Comparison of ENCODE assay signal across 14 cellular contexts in the genomic region with DNA sequence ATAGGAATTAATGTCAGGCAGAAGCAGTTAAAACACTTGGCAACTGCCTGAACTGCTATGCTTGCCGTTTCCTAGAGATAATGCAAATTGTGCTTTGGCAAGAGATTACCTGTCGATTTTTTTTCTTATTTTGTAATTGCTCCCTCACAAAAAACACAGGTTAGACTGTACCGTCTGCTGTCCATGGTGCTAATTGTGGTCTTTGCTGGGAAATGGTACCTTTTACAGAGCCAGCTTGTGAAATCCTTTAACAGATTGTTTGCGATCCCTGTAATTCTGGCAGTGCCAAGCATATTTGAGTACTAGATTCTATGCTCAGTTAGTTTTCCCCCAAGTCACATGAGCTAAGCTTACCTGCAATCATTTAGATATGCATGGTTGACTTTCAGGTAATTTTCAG.
A peak's percentile ranks its signal among the peaks of the same experiment; 100 is the strongest.
DNase-seq lines count a peak whose midpoint lies in the region; ATAC-seq, FAIRE-seq and TF ChIP-seq lines count a peak whose summit lies in the region.
"Had no signal": no experiment of that assay in that cellular context is flagged by ENCODE, and none has a peak within 500 bp of the region (broad histone marks: within the 10 kb centered on the region; RNA-seq: fewer than 3 reads in every experiment).

No MANE protein-coding gene starts in this region.

- no peak for ATAC-seq in activated CD4-positive, alpha-beta T cell treated with anti-CD3 and anti-CD28 coated beads for 36 hours

- H3K9me3 ChIP-seq in breast epithelium (no peaks in the 10 kb centered on the region), endocrine pancreas (ENCODE audit: control insufficient read depth, low read length) (no peaks in the 10 kb centered on the region)
- H3K9me3 ChIP-seq: thyroid gland had no signal

- H3K4me1 ChIP-seq in breast epithelium, result no peaks in the 10 kb centered on the region
- H3K4me1 ChIP-seq in endocrine pancreas (ENCODE audit: control insufficient read depth, insufficient read depth, low read length), result peaks cover 17% of the 10 kb centered on the region
- H3K4me1 ChIP-seq: thyroid gland had no signal

- TF ChIP-seq CTCF in MCF 10A (IDR thresholded peaks at IDR 0.05; ENCODE audit: unreplicated experiment) (no peak), breast epithelium (IDR thresholded peaks at IDR 0.05) (no peak)

- no peak overlapping the region for H3K9ac ChIP-seq in endocrine pancreas (ENCODE audit: control insufficient read depth, insufficient read depth, low read length)

- H3K36me3 Mint-ChIP-seq in MCF 10A (ENCODE audit: insufficient read depth, unreplicated experiment), result no peaks in the 10 kb centered on the region
- no peaks in the 10 kb centered on the region for H3K36me3 Mint-ChIP-seq in activated CD4-positive, alpha-beta T cell treated with anti-CD3 and anti-CD28 coated beads for 36 hours (ENCODE audit: low read depth)

- intact Hi-C loops in MCF 10A (cut with micrococcal nuclease) (no loop called here), breast epithelium (cut with DNase I; ENCODE audit: low total_unique reads) (no loop called here)
- intact Hi-C loops in activated CD4-positive, alpha-beta T cell treated with anti-CD3 and anti-CD28 coated beads for 36 hours (cut with DNase I, micrococcal nuclease), result no loop called here

- H3K27me3 Mint-ChIP-seq in MCF 10A (ENCODE audit: insufficient read depth, unreplicated experiment), result peaks cover 7% of the 10 kb centered on the region
- no peaks in the 10 kb centered on the region for H3K27me3 Mint-ChIP-seq in activated CD4-positive, alpha-beta T cell treated with anti-CD3 and anti-CD28 coated beads for 36 hours

- no peak for FAIRE-seq in urothelium cell line (lab: Jason Lieb, UNC)

- H3K36me3 ChIP-seq in breast epithelium, result no peaks in the 10 kb centered on the region
- no peaks in the 10 kb centered on the region for H3K36me3 ChIP-seq in endocrine pancreas (ENCODE audit: control insufficient read depth, insufficient read depth, low read length)
- H3K36me3 ChIP-seq: thyroid gland had no signal

- POLR2A ChIA-PET in MCF 10A (lab: Yijun Ruan, JAX), result no interaction called here
- POLR2A ChIA-PET in activated CD4-positive, alpha-beta T cell treated with anti-CD3 and anti-CD28 coated beads for 36 hours (lab: Charles Lee), result no interaction called here

- H3K4me3 ChIP-seq in breast epithelium (no peak overlapping the region), endocrine pancreas (ENCODE audit: control insufficient read depth, insufficient read depth, low read length) (peak overlapping the region; percentile 66)
- H3K4me3 ChIP-seq: SK-N-MC, thyroid gland had no signal

- no peak overlapping the region for H3K27ac Mint-ChIP-seq in MCF 10A (ENCODE audit: low read depth, unreplicated experiment)
- H3K27ac Mint-ChIP-seq in activated CD4-positive, alpha-beta T cell treated with anti-CD3 and anti-CD28 coated beads for 36 hours, result no peak overlapping the region

- TF ChIP-seq POLR2A in breast epithelium (IDR thresholded peaks at IDR 0.05), result no peak

- BruUV-seq in MCF 10A (replicated peaks; lab: Mats Ljungman, UMichigan), result no TSS peak

- H3K9me3 Mint-ChIP-seq in MCF 10A (ENCODE audit: unreplicated experiment), result no peaks in the 10 kb centered on the region
- H3K9me3 Mint-ChIP-seq in activated CD4-positive, alpha-beta T cell treated with anti-CD3 and anti-CD28 coated beads for 36 hours (ENCODE audit: low read depth), result peaks cover 6% of the 10 kb centered on the region

- H3K4me3 Mint-ChIP-seq in MCF 10A (ENCODE audit: unreplicated experiment), result no peak overlapping the region
- H3K4me3 Mint-ChIP-seq in activated CD4-positive, alpha-beta T cell treated with anti-CD3 and anti-CD28 coated beads for 36 hours, result no peak overlapping the region

- no peaks in the 10 kb centered on the region for H3K4me1 Mint-ChIP-seq in MCF 10A (ENCODE audit: insufficient read depth, unreplicated experiment)
- no peaks in the 10 kb centered on the region for H3K4me1 Mint-ChIP-seq in activated CD4-positive, alpha-beta T cell treated with anti-CD3 and anti-CD28 coated beads for 36 hours

- DNase-seq in MCF 10A (ENCODE audit: unreplicated experiment) (peak; percentile 70), breast epithelium (ENCODE audit: low spot score in 2 of 2) (no peak), NCI-H526 (lab: John Stamatoyannopoulos, UW) (peak; percentile 14 to 49), urothelium cell line (ENCODE audit: low spot score) (peak; percentile 26), SHP77 treated with DMSO at 0.1 percent for 48 hours (lab: John Stamatoyannopoulos, UW) (no peak), kidney glomerular epithelial cell (lab: John Stamatoyannopoulos, UW) (no peak)
- no peak for DNase-seq in activated CD4-positive, alpha-beta T cell treated with anti-CD3 and anti-CD28 coated beads for 36 hours
- DNase-seq: activated T-cell treated with anti-CD3 and anti-CD28 coated beads for 4 hours, dermis blood vessel endothelial cell, NCI-H1436, NCI-H524 had no signal

- no peaks in the 10 kb centered on the region for H3K27me3 ChIP-seq in breast epithelium
- no peaks in the 10 kb centered on the region for H3K27me3 ChIP-seq in endocrine pancreas (ENCODE audit: control insufficient read depth, insufficient read depth, low read length)
- H3K27me3 ChIP-seq: thyroid gland had no signal

- H3K27ac ChIP-seq in breast epithelium, result no peak overlapping the region
- H3K27ac ChIP-seq: SK-N-MC, thyroid gland had no signal

- CTCF ChIA-PET in MCF 10A (lab: Yijun Ruan, JAX), result interaction anchor here (0.7 to 1.1 kb wide), 4 partner anchors 13 to 531 kb away, joined by 3 read pairs; no protein-coding TSS in a partner anchor
- CTCF ChIA-PET in activated CD4-positive, alpha-beta T cell treated with anti-CD3 and anti-CD28 coated beads for 36 hours (lab: Charles Lee), result no interaction called here

Comparison
In these comparisons a context has a peak if more than half of its experiments do, and no peak if none do; other contexts are left out.
1. DNase-seq: peak in MCF 10A (single experiment), NCI-H526 (2 of 2) and urothelium cell line (single experiment); none in breast epithelium (0 of 2), SHP77 treated with DMSO at 0.1 percent for 48 hours (single experiment), activated CD4-positive, alpha-beta T cell treated with anti-CD3 and anti-CD28 coated beads for 36 hours (single experiment) and kidney glomerular epithelial cell (single experiment).